ENCODE assay signal across 26 cellular contexts in genomic region chr6:72271531-72271930, GRCh38.
"Had no signal": no experiment of that assay in that cellular context is flagged by ENCODE, and none has a peak within 500 bp of the region (broad histone marks: within the 10 kb centered on the region; RNA-seq: fewer than 3 reads in every experiment).

No MANE protein-coding gene starts in this region.

- H3K4me3 ChIP-seq: body of pancreas, cardiac muscle cell, colonic mucosa, gastroesophageal sphincter, hepatocyte, left ventricle myocardium inferior, lung, neural progenitor cell, skin epidermis, thoracic aorta had no signal

- H3K4me2 ChIP-seq: hepatocyte, neural progenitor cell had no signal

- H3K9me3 ChIP-seq: body of pancreas, colonic mucosa, gastroesophageal sphincter, left ventricle myocardium inferior, thoracic aorta had no signal

- DNase-seq: activated CD4-positive, alpha-beta T cell treated with anti-CD3 and anti-CD28 coated beads for 4 hours; activated CD4-positive, alpha-beta T cell treated with anti-CD3 and anti-CD28 coated beads, Interleukin-2, amount 50 U/mL, for 4 hours; activated effector memory CD4-positive, alpha-beta T cell treated with Interleukin-2 at 50 U/mL for 16 hours; activated naive CD4-positive, alpha-beta T cell treated with Interleukin-2 at 50 U/mL for 16 hours; aorta; body of pancreas; cerebellar nuclear complex; colonic mucosa; effector memory CD4-positive, alpha-beta T cell; erythroblast; islet precursor cell; left ventricle myocardium inferior; mesendoderm; natural killer cell; occipital lobe; stimulated activated CD4-positive, alpha-beta T cell treated with anti-CD3 and anti-CD28 coated beads, Interleukin-12 subunit alpha, Interleukin-12 subunit beta, amount 100 ng/mL, for 4 hours; stimulated activated CD4-positive, alpha-beta T cell treated with anti-CD3 and anti-CD28 coated beads, Interleukin-4, amount 100 ng/mL, for 1 hour; trophoblast cell had no signal

- H2AFZ ChIP-seq: hepatocyte, neural progenitor cell had no signal

- FAIRE-seq: urothelium cell line had no signal

- H3K27me3 ChIP-seq: body of pancreas, cardiac muscle cell, colonic mucosa, gastroesophageal sphincter, hepatocyte, neural progenitor cell had no signal

- H3K4me1 ChIP-seq: body of pancreas, colonic mucosa, gastroesophageal sphincter, left ventricle myocardium inferior, neural progenitor cell had no signal

- H3K79me2 ChIP-seq: hepatocyte had no signal

- H3K27ac ChIP-seq: body of pancreas, cardiac muscle cell, colonic mucosa, gastroesophageal sphincter, hepatocyte, left ventricle myocardium inferior, neural progenitor cell, skin epidermis, thoracic aorta had no signal

- H3K36me3 ChIP-seq: cardiac muscle cell, colonic mucosa, gastroesophageal sphincter, left ventricle myocardium inferior, neural progenitor cell, thoracic aorta had no signal
